8 cellular contexts compared by ENCODE assay signal in genomic region chrX:39854772-39855747, GRCh38.
DNase-seq lines count a peak whose midpoint lies in the region; ATAC-seq lines count a peak whose summit lies in the region.

No MANE protein-coding gene starts in this region.

- ATAC-seq in GM19023 (IDR thresholded peaks at IDR 0.05; ENCODE audit: unreplicated experiment) (peak; percentile 73), HG03045 (IDR thresholded peaks at IDR 0.05; ENCODE audit: unreplicated experiment) (peak; percentile 73)

- peak; percentile 31 for DNase-seq in SW480 (ENCODE audit: low spot score)
- peak; percentile 33 for DNase-seq in activated naive CD8-positive, alpha-beta T cell treated with anti-CD3 and anti-CD28 coated beads, Interleukin-2, amount 50 U/mL, for 16 hours (ENCODE audit: low read depth, low spot score)
- DNase-seq in stimulated activated CD4-positive, alpha-beta T cell treated with anti-CD3 and anti-CD28 coated beads, TNF-alpha, amount 100 ng/mL, for 4 hours (ENCODE audit: low read depth in 3 of 3), result peak; percentile 29 to 58 (median 49)
- DNase-seq in NCI-H748 treated with DMSO at 0.1 percent for 48 hours (lab: John Stamatoyannopoulos, UW), result no peak
- DNase-seq in G401 (ENCODE audit: low spot score), result no peak
- DNase-seq in iPS-NIHi11 (ENCODE audit: low spot score), result no peak

- in situ Hi-C loops in G401 (cut with HindIII; ENCODE audit: low sequenced_read_pairs), result no loop called here

Comparison
In these comparisons a context has a peak if more than half of its experiments do, and no peak if none do; other contexts are left out.
1. DNase-seq: peak in SW480 (single experiment), activated naive CD8-positive, alpha-beta T cell treated with anti-CD3 and anti-CD28 coated beads, Interleukin-2, amount 50 U/mL, for 16 hours (single experiment) and stimulated activated CD4-positive, alpha-beta T cell treated with anti-CD3 and anti-CD28 coated beads, TNF-alpha, amount 100 ng/mL, for 4 hours (3 of 3); none in NCI-H748 treated with DMSO at 0.1 percent for 48 hours (single experiment), G401 (single experiment) and iPS-NIHi11 (single experiment).